ENCODE assay signal across 37 cellular contexts in genomic region chr9:90857103-90857502, GRCh38. TPM values are rescaled to one million over a fixed set of nuclear protein-coding genes. Genes with fewer than 3 reads are reported as not detected.
"Had no signal": no experiment of that assay in that cellular context is flagged by ENCODE, and none has a peak within 500 bp of the region (broad histone marks: within the 10 kb centered on the region; RNA-seq: fewer than 3 reads in every experiment).

No MANE protein-coding gene starts in this region.

- DNase-seq: activated CD4-positive, alpha-beta memory T cell treated with anti-CD3 and anti-CD28 coated beads, Interleukin-2, amount 10 ng/mL, durations not matched to agents 7 days and 5 days; activated CD4-positive, alpha-beta T cell treated with anti-CD3 and anti-CD28 coated beads, Interleukin-2, amount 10 ng/mL, durations not matched to agents 7 days and 5 days; activated CD4-positive, CD25-positive, alpha-beta regulatory T cell treated with anti-CD3 and anti-CD28 coated beads, Interleukin-2, amount 50 U/mL, for 72 hours; activated naive CD4-positive, alpha-beta T cell; activated naive CD8-positive, alpha-beta T cell treated with anti-CD3 and anti-CD28 coated beads for 36 hours; activated T-cell treated with anti-CD3 and anti-CD28 coated beads, Interleukin-2, amount 50 U/mL, for 48 hours; adrenal gland; aorta; body of pancreas; cerebellar nuclear complex; colonic mucosa; effector CD8-positive, alpha-beta T cell; esophagus squamous epithelium; foreskin melanocyte; heart right ventricle; kidney glomerular epithelial cell; left lung; mucosa of descending colon; nucleus accumbens; pancreas; psoas muscle; stimulated activated CD4-positive, alpha-beta T cell treated with anti-CD3 and anti-CD28 coated beads, Interleukin-1b, Interleukin-23, amount 100 ng/mL, for 48 hours; stimulated activated CD4-positive, alpha-beta T cell treated with anti-CD3 and anti-CD28 coated beads, Interleukin-4, amount 100 ng/mL, for 4 hours; stimulated activated CD8-positive, alpha-beta memory T cell treated with anti-CD3 and anti-CD28 coated beads, Interleukin-4, amount 100 ng/mL, for 48 hours; stimulated activated naive B cell treated with anti-CD40 and anti-IgM and Interleukin-4, amounts not matched to agents 10 μg/mL and 1 μg/mL and 100 μg/mL, for 72 hours; stomach; T1000; thyroid gland; upper lobe of left lung; WERI-Rb-1 had no signal

- H3K27me3 Mint-ChIP-seq: stimulated activated naive B cell treated with anti-CD40 and anti-IgM and Interleukin-4, amounts not matched to agents 10 μg/mL and 1 μg/mL and 100 μg/mL, for 72 hours had no signal

- H3K36me3 Mint-ChIP-seq: activated naive CD8-positive, alpha-beta T cell treated with anti-CD3 and anti-CD28 coated beads for 36 hours had no signal

- H3K4me1 ChIP-seq: adrenal gland, body of pancreas, colonic mucosa, esophagus squamous epithelium, psoas muscle, stomach, upper lobe of left lung, vagina had no signal

- H3K4me3 ChIP-seq: adrenal gland, body of pancreas, colonic mucosa, esophagus squamous epithelium, heart right ventricle, left lung, lung, mucosa of descending colon, pancreas, psoas muscle, smooth muscle cell, stomach, thyroid gland, upper lobe of left lung, vagina had no signal

- ATAC-seq: body of pancreas; heart right ventricle; left lung; mucosa of descending colon; pancreas; psoas muscle; stimulated activated naive B cell treated with anti-CD40 and anti-IgM and Interleukin-4, amounts not matched to agents 10 μg/mL and 1 μg/mL and 100 μg/mL, for 72 hours had no signal

- H3K27ac Mint-ChIP-seq: activated CD4-positive, alpha-beta memory T cell treated with anti-CD3 and anti-CD28 coated beads, Interleukin-2, amount 10 ng/mL, durations not matched to agents 7 days and 5 days; activated CD4-positive, alpha-beta T cell treated with anti-CD3 and anti-CD28 coated beads, Interleukin-2, amount 10 ng/mL, durations not matched to agents 7 days and 5 days; activated naive CD8-positive, alpha-beta T cell treated with anti-CD3 and anti-CD28 coated beads for 36 hours; activated T-helper 2 cell treated with anti-CD3 and anti-CD28 coated beads, Interferon-gamma antibody, Interleukin-2, Interleukin-4, amounts not matched to agents 10 μg/mL and 5 μg/mL and 100 μg/mL, durations not matched to agents 14 hours and 24 hours and 36 hours; T-helper 1 cell treated with Interleukin-12 subunit alpha and Interleukin-12 subunit beta and Interleukin-4 antibody, amounts not matched to agents 30 μg/mL and 1 μg/mL, for 36 hours had no signal

- H3K9me3 ChIP-seq: adrenal gland, body of pancreas, colonic mucosa, esophagus squamous epithelium, heart right ventricle, left lung, mucosa of descending colon, pancreas, psoas muscle, stomach, thyroid gland, upper lobe of left lung, vagina had no signal

- H3K4me2 ChIP-seq: smooth muscle cell had no signal

- H3K9me3 Mint-ChIP-seq: activated CD4-positive, alpha-beta memory T cell treated with anti-CD3 and anti-CD28 coated beads, Interleukin-2, amount 10 ng/mL, durations not matched to agents 7 days and 5 days; activated CD4-positive, alpha-beta T cell treated with anti-CD3 and anti-CD28 coated beads, Interleukin-2, amount 10 ng/mL, durations not matched to agents 7 days and 5 days; activated naive CD8-positive, alpha-beta T cell treated with anti-CD3 and anti-CD28 coated beads for 36 hours; activated T-helper 2 cell treated with anti-CD3 and anti-CD28 coated beads, Interferon-gamma antibody, Interleukin-2, Interleukin-4, amounts not matched to agents 10 μg/mL and 5 μg/mL and 100 μg/mL, durations not matched to agents 14 hours and 24 hours and 36 hours; neural crest cell; T-helper 1 cell treated with Interleukin-12 subunit alpha and Interleukin-12 subunit beta and Interleukin-4 antibody, amounts not matched to agents 30 μg/mL and 1 μg/mL, for 36 hours had no signal

- H3K4me3 Mint-ChIP-seq: activated CD4-positive, alpha-beta memory T cell treated with anti-CD3 and anti-CD28 coated beads, Interleukin-2, amount 10 ng/mL, durations not matched to agents 7 days and 5 days; activated CD4-positive, alpha-beta T cell treated with anti-CD3 and anti-CD28 coated beads, Interleukin-2, amount 10 ng/mL, durations not matched to agents 7 days and 5 days; activated naive CD8-positive, alpha-beta T cell treated with anti-CD3 and anti-CD28 coated beads for 36 hours; neural crest cell; stimulated activated naive B cell treated with anti-CD40 and anti-IgM and Interleukin-4, amounts not matched to agents 10 μg/mL and 1 μg/mL and 100 μg/mL, for 72 hours; T-helper 1 cell treated with Interleukin-12 subunit alpha and Interleukin-12 subunit beta and Interleukin-4 antibody, amounts not matched to agents 30 μg/mL and 1 μg/mL, for 36 hours had no signal

- H3K27me3 ChIP-seq: adrenal gland, body of pancreas, colonic mucosa, esophagus squamous epithelium, heart right ventricle, left lung, pancreas, stomach, thyroid gland, upper lobe of left lung, vagina had no signal

- H3K36me3 ChIP-seq: adrenal gland, colonic mucosa, pancreas, thyroid gland, vagina had no signal

RNA-seq across cellular contexts. Expression of gene SYK, which starts 55.5 kb away (rescaled TPM):
- total RNA-seq: activated CD4-positive, alpha-beta memory T cell treated with anti-CD3 and anti-CD28 coated beads, Interleukin-2, amount 10 ng/mL, durations not matched to agents 7 days and 5 days; myocyte had no signal
